In genomic region chr13:43300817-43301216, GRCh38 we compare ENCODE assay signal across 23 cellular contexts.
A peak's percentile ranks its signal among the peaks of the same experiment; 100 is the strongest.
DNase-seq lines count a peak whose midpoint lies in the region; FAIRE-seq and TF ChIP-seq lines count a peak whose summit lies in the region.
"Had no signal": no experiment of that assay in that cellular context is flagged by ENCODE, and none has a peak within 500 bp of the region (broad histone marks: within the 10 kb centered on the region; RNA-seq: fewer than 3 reads in every experiment).

No MANE protein-coding gene starts in this region.

- H3K9ac ChIP-seq in mammary epithelial cell (ENCODE audit: insufficient read depth, low read length) = no peak overlapping the region

- H3K9me3 ChIP-seq in mammary epithelial cell (replicated peaks; ENCODE audit: insufficient read depth, low read length) (no peaks in the 10 kb centered on the region), transverse colon (no peaks in the 10 kb centered on the region), testis (no peaks in the 10 kb centered on the region)
- no peaks in the 10 kb centered on the region for H3K9me3 ChIP-seq in CD4-positive, alpha-beta memory T cell (ENCODE audit: control insufficient read depth in 1 of 2, low read length in 2 of 2)
- H3K9me3 ChIP-seq: HAP-1, upper lobe of right lung had no signal

- in situ Hi-C loops in mammary epithelial cell (cut with MboI; ENCODE audit: low sequenced_read_pairs in 2 of 2) = no loop called here
- in situ Hi-C loops in transverse colon (cut with MboI; ENCODE audit: low pct_ligation_motif_present in 1 of 4, low pct_unique_long_range_greater_than_20kb in 1 of 4, low sequenced_read_pairs in 3 of 4) = no loop called here

- no peak overlapping the region for H3K4me2 ChIP-seq in mammary epithelial cell (ENCODE audit: insufficient read depth, low read depth, low read length)

- H3K4me3 ChIP-seq in mammary epithelial cell (replicated peaks in 1 of 3; ENCODE audit: insufficient read depth in 1 of 3, low read depth in 2 of 3, low read length in 3 of 3) (no peak overlapping the region), bronchial epithelial cell (ENCODE audit: low read depth, low read length) (no peak overlapping the region), fibroblast of the aortic adventitia (ENCODE audit: low read depth, low read length) (no peak overlapping the region), transverse colon (no peak overlapping the region), testis (no peak overlapping the region)
- no peak overlapping the region for H3K4me3 ChIP-seq in CD4-positive, alpha-beta memory T cell (ENCODE audit: low read length in 2 of 2)
- H3K4me3 ChIP-seq: HAP-1, upper lobe of right lung had no signal

- TF ChIP-seq EP300 in transverse colon (IDR thresholded peaks at IDR 0.05; ENCODE audit: low read depth) = no peak

- no peak overlapping the region for H3K27ac Mint-ChIP-seq in MCF 10A (ENCODE audit: low read depth, unreplicated experiment)
- H3K27ac Mint-ChIP-seq in CD4-positive, alpha-beta memory T cell = no peak overlapping the region
- H3K27ac Mint-ChIP-seq: activated CD8-positive, alpha-beta T cell treated with anti-CD3 and anti-CD28 coated beads, Interleukin-2, amount 10 ng/mL, durations not matched to agents 7 days and 5 days; T-cell had no signal

- CTCF ChIA-PET in MCF 10A (lab: Yijun Ruan, JAX) = interaction anchor here (0.6 to 0.9 kb wide), 2 partner anchors 29 to 758 kb away, joined by 3 to 4 read pairs; no protein-coding TSS in a partner anchor
- CTCF ChIA-PET in mammary epithelial cell (lab: Charles Lee; ENCODE audit: low non-redundant PET) = no interaction called here
- CTCF ChIA-PET in CD4-positive, alpha-beta memory T cell (lab: Charles Lee; ENCODE audit: partially characterized antibody) = no interaction called here

- FAIRE-seq in bronchial epithelial cell (lab: Jason Lieb, UNC) = no peak

- H3K79me2 ChIP-seq in mammary epithelial cell (ENCODE audit: insufficient read depth, low read length) = no peaks in the 10 kb centered on the region

- TF ChIP-seq CTCF in MCF 10A (IDR thresholded peaks at IDR 0.05; ENCODE audit: unreplicated experiment) (no peak), mammary epithelial cell (conservative IDR thresholded peaks at IDR 0.05 in 1 of 2, IDR thresholded peaks at IDR 0.05 in 1 of 2; ENCODE audit: extremely low read depth in 1 of 2, insufficient read depth in 1 of 2, low read depth in 1 of 2, low read length in 2 of 2) (no peak), bronchial epithelial cell (IDR thresholded peaks at IDR 0.05; ENCODE audit: insufficient read depth, low read length, severe bottlenecking) (no peak), fibroblast of the aortic adventitia (IDR thresholded peaks at IDR 0.05; ENCODE audit: insufficient read depth, low read length) (no peak), transverse colon (IDR thresholded peaks at IDR 0.05) (no peak), testis (IDR thresholded peaks at IDR 0.05) (no peak)

- BruUV-seq in MCF 10A (replicated peaks; lab: Mats Ljungman, UMichigan) (no TSS peak), mammary epithelial cell (replicated peaks; lab: Mats Ljungman, UMichigan) (no TSS peak)

- DNase-seq in MCF 10A (ENCODE audit: unreplicated experiment) (peak; percentile 61), mammary epithelial cell (no peak), bronchial epithelial cell (ENCODE audit: low read depth) (peak; percentile 48), fibroblast of the aortic adventitia (ENCODE audit: low read depth) (peak; percentile 76), transverse colon (no peak), posterior vena cava (ENCODE audit: low spot score) (no peak), testis (no peak)
- no peak for DNase-seq in CD4-positive, alpha-beta memory T cell
- DNase-seq: 8988T; activated CD4-positive, CD25-positive, alpha-beta regulatory T cell treated with anti-CD3 and anti-CD28 coated beads, Interleukin-2, amount 50 U/mL, for 72 hours; activated CD8-positive, alpha-beta T cell treated with anti-CD3 and anti-CD28 coated beads, Interleukin-2, amount 10 ng/mL, durations not matched to agents 7 days and 5 days; activated naive CD4-positive, alpha-beta T cell; amniotic stem cell; C1 segment of cervical spinal cord; central memory CD4-positive, alpha-beta T cell; head of caudate nucleus; KBM-7; naive B cell; NCI-H1694; right cardiac atrium; T-cell; upper lobe of right lung had no signal

- H4K20me1 ChIP-seq in mammary epithelial cell (ENCODE audit: insufficient read depth, low read length) = no peaks in the 10 kb centered on the region

- no peaks in the 10 kb centered on the region for H3K27me3 Mint-ChIP-seq in MCF 10A (ENCODE audit: insufficient read depth, unreplicated experiment)
- H3K27me3 Mint-ChIP-seq in CD4-positive, alpha-beta memory T cell = peaks cover 6 to 8% of the 10 kb centered on the region in 2 donors

- H3K36me3 Mint-ChIP-seq in MCF 10A (ENCODE audit: insufficient read depth, unreplicated experiment) = no peaks in the 10 kb centered on the region
- H3K36me3 Mint-ChIP-seq in CD4-positive, alpha-beta memory T cell = no peaks in the 10 kb centered on the region
- H3K36me3 Mint-ChIP-seq: naive B cell, T-cell had no signal

- no peak for TF ChIP-seq POLR2A in transverse colon (IDR thresholded peaks at IDR 0.05)
- TF ChIP-seq POLR2A in testis (IDR thresholded peaks at IDR 0.05) = no peak

- H3K4me1 ChIP-seq in mammary epithelial cell (ENCODE audit: insufficient read depth, low read length) (peaks cover 14% of the 10 kb centered on the region), transverse colon (peaks cover 0 to 13% (median 3%) of the 10 kb centered on the region in 4 donors), testis (peaks cover 3% of the 10 kb centered on the region)
- H3K4me1 ChIP-seq in CD4-positive, alpha-beta memory T cell (ENCODE audit: insufficient read depth, low read length) = no peaks in the 10 kb centered on the region
- H3K4me1 ChIP-seq: HAP-1, upper lobe of right lung had no signal

- no peaks in the 10 kb centered on the region for H3K27me3 ChIP-seq in mammary epithelial cell (ENCODE audit: insufficient read depth, low read length)
- H3K27me3 ChIP-seq in bronchial epithelial cell (ENCODE audit: control insufficient read depth, insufficient read depth, low read length) = no peaks in the 10 kb centered on the region
- peaks cover 4% of the 10 kb centered on the region for H3K27me3 ChIP-seq in transverse colon
- H3K27me3 ChIP-seq in testis = no peaks in the 10 kb centered on the region
- no peaks in the 10 kb centered on the region for H3K27me3 ChIP-seq in CD4-positive, alpha-beta memory T cell (ENCODE audit: insufficient read depth, low read length)

- no peak overlapping the region for H3K4me3 Mint-ChIP-seq in MCF 10A (ENCODE audit: unreplicated experiment)
- H3K4me3 Mint-ChIP-seq in CD4-positive, alpha-beta memory T cell = no peak overlapping the region
- H3K4me3 Mint-ChIP-seq: activated CD8-positive, alpha-beta T cell treated with anti-CD3 and anti-CD28 coated beads, Interleukin-2, amount 10 ng/mL, durations not matched to agents 7 days and 5 days; naive B cell; T-cell had no signal

- peaks cover 39% of the 10 kb centered on the region for H3K4me1 Mint-ChIP-seq in MCF 10A (ENCODE audit: insufficient read depth, unreplicated experiment)
- H3K4me1 Mint-ChIP-seq in CD4-positive, alpha-beta memory T cell = peaks cover 0 to 6% (median under 1%) of the 10 kb centered on the region in 4 donors
- H3K4me1 Mint-ChIP-seq: naive B cell, T-cell had no signal

- dilution Hi-C loops in mammary epithelial cell (cut with HindIII; ENCODE audit: low sequenced_read_pairs) = no loop called here

- H2AFZ ChIP-seq in mammary epithelial cell (ENCODE audit: low read depth, low read length) = no peak overlapping the region

- H3K9me3 Mint-ChIP-seq in MCF 10A (ENCODE audit: unreplicated experiment) = no peaks in the 10 kb centered on the region
- no peaks in the 10 kb centered on the region for H3K9me3 Mint-ChIP-seq in CD4-positive, alpha-beta memory T cell
- H3K9me3 Mint-ChIP-seq: naive B cell, T-cell had no signal

- 94% methylated on average over 1 of the region's 2 CpGs for WGBS in mammary epithelial cell (ENCODE audit: low coverage, missing lambda C conversion rate)
- 13 to 30% methylated on average over 2 of the region's 2 CpGs for WGBS in transverse colon (ENCODE audit: low coverage in 1 of 2), 2 donors
- WGBS in testis, 2 donors = 88 to 92% methylated on average over 2 of the region's 2 CpGs

- H3K36me3 ChIP-seq in mammary epithelial cell (ENCODE audit: insufficient read depth, low read length) = no peaks in the 10 kb centered on the region
- no peaks in the 10 kb centered on the region for H3K36me3 ChIP-seq in bronchial epithelial cell (ENCODE audit: control insufficient read depth, insufficient read depth, low read length)
- no peaks in the 10 kb centered on the region for H3K36me3 ChIP-seq in transverse colon
- no peaks in the 10 kb centered on the region for H3K36me3 ChIP-seq in testis (ENCODE audit: low read depth, missing control alignments)
- no peaks in the 10 kb centered on the region for H3K36me3 ChIP-seq in CD4-positive, alpha-beta memory T cell (ENCODE audit: insufficient read depth, low read length)
- H3K36me3 ChIP-seq: HAP-1, upper lobe of right lung had no signal

- POLR2A ChIA-PET in MCF 10A (lab: Yijun Ruan, JAX) = no interaction called here
- POLR2A ChIA-PET in CD4-positive, alpha-beta memory T cell (lab: Charles Lee; ENCODE audit: partially characterized antibody) = no interaction called here

- intact Hi-C loops in MCF 10A (cut with micrococcal nuclease) = loop anchor here (5.0 to 10.0 kb wide), 3 partner anchors 146 to 501 kb away; no protein-coding TSS in a partner anchor
- intact Hi-C loops in mammary epithelial cell (cut with micrococcal nuclease) = loop anchor here (10.0 kb wide), 1 partner anchor 336 kb away; no protein-coding TSS in a partner anchor
- intact Hi-C loops in transverse colon (cut with DNase I; ENCODE audit: low total_unique reads) = no loop called here
- intact Hi-C loops in posterior vena cava (cut with DNase I) = no loop called here
- intact Hi-C loops in testis (cut with DNase I; ENCODE audit: low total_unique reads) = no loop called here
- intact Hi-C loops in CD4-positive, alpha-beta memory T cell (cut with micrococcal nuclease) = no loop called here

- H3K27ac ChIP-seq in mammary epithelial cell (ENCODE audit: insufficient read depth, low read depth, low read length) = no peak overlapping the region
- H3K27ac ChIP-seq in transverse colon = peak overlapping the region in 3 of 4 donors; percentile 9 to 33 (median 30)
- H3K27ac ChIP-seq in testis = no peak overlapping the region
- H3K27ac ChIP-seq in CD4-positive, alpha-beta memory T cell (ENCODE audit: low read depth, low read length) = no peak overlapping the region
- H3K27ac ChIP-seq: upper lobe of right lung had no signal

Comparison
In these comparisons a context has a peak if more than half of its experiments do, and no peak if none do; other contexts are left out.
1. DNase-seq: peak in MCF 10A (single experiment), bronchial epithelial cell (single experiment) and fibroblast of the aortic adventitia (single experiment); none in mammary epithelial cell (single experiment), transverse colon (single experiment), posterior vena cava (single experiment), testis (single experiment) and CD4-positive, alpha-beta memory T cell (0 of 5).
2. H3K27ac ChIP-seq: peak in transverse colon (3 of 4); none in mammary epithelial cell (single experiment), testis (0 of 2) and CD4-positive, alpha-beta memory T cell (single experiment).
3. intact Hi-C loops: an anchor here in MCF 10A (5.0 to 10.0 kb wide) and mammary epithelial cell (10.0 kb wide); none called in transverse colon, posterior vena cava, testis and CD4-positive, alpha-beta memory T cell.